Comparison of ENCODE assay signal across 21 cellular contexts in the genomic region with DNA sequence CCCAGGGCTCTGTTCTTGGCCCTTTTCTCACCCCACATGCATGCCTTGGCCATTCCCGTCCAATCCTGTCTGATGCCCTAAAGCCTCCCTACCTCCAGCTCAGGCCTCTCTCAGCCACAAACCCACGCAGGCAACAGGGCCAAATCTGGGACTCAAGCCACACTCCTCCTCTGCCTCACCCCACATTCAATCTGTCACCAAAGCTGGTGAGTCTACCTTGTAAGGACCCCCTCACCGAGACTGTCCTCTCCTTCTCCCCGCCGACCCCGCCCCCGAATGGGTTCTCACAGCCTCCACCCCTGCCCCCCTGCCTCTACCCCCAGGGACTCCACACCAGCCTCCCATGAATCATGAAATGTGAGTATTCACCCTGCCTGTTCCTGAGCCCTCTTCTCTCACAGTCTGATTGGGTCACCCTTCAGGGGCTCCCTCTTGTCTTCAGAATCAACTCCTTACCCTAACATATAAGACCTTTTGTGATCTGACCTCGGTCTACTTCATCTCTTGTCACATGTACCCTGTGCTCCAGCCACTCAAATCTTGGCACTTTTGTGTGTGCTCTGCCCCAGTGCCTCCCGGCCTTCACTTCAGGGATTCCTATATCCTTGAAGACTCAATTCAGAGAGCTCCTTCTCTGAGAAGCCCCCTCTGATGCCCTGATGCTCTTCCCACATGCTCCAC. TPM values are rescaled to one million over a fixed set of nuclear protein-coding genes. Genes with fewer than 3 reads are reported as not detected.
DNase-seq lines count a peak whose midpoint lies in the region; ATAC-seq, FAIRE-seq and TF ChIP-seq lines count a peak whose summit lies in the region.
"Had no signal": no experiment of that assay in that cellular context is flagged by ENCODE, and none has a peak within 500 bp of the region (broad histone marks: within the 10 kb centered on the region; RNA-seq: fewer than 3 reads in every experiment).

No MANE protein-coding gene starts in this region.

- H3K9me3 ChIP-seq in HepG2 (ENCODE audit: low read length) (no peaks in the 10 kb centered on the region), right lobe of liver (no peaks in the 10 kb centered on the region), endodermal cell (ENCODE audit: control insufficient read depth, low read length) (no peaks in the 10 kb centered on the region)

- no peak for TF ChIP-seq POLR2A in HepG2 (IDR thresholded peaks at IDR 0.05; ENCODE audit: insufficient read depth in 1 of 2, low read depth in 2 of 2, low read length in 2 of 2)
- TF ChIP-seq POLR2A in right lobe of liver (IDR thresholded peaks at IDR 0.05), result no peak
- TF ChIP-seq POLR2A in erythroblast (IDR thresholded peaks at IDR 0.05; ENCODE audit: low read length), result no peak

- no peaks in the 10 kb centered on the region for H3K9me3 Mint-ChIP-seq in endodermal cell
- H3K9me3 Mint-ChIP-seq: CD4-positive, alpha-beta memory T cell; T-cell had no signal

- no peak overlapping the region for H3K4me3 Mint-ChIP-seq in endodermal cell
- H3K4me3 Mint-ChIP-seq: CD4-positive, alpha-beta memory T cell; T-cell had no signal

- TF ChIP-seq CTCF in HepG2 (CRISPR knock-in tag; IDR thresholded peaks at IDR 0.05) (no peak), right lobe of liver (IDR thresholded peaks at IDR 0.05) (no peak), endodermal cell (conservative IDR thresholded peaks at IDR 0.05) (no peak)

- H3K4me2 ChIP-seq in HepG2 (ENCODE audit: low read depth, low read length), result no peak overlapping the region
- H3K4me2 ChIP-seq: KMS-11 had no signal

- H3K27me3 ChIP-seq in HepG2 (ENCODE audit: control insufficient read depth in 1 of 2, insufficient read depth in 2 of 2, low read length in 2 of 2), result peaks cover 0 to 13% of the 10 kb centered on the region in 2 experiments; a peak in 3 of 5 replicates
- H3K27me3 ChIP-seq in right lobe of liver, result no peaks in the 10 kb centered on the region
- peaks cover 14% of the 10 kb centered on the region for H3K27me3 ChIP-seq in endodermal cell (ENCODE audit: control insufficient read depth, insufficient read depth, low read length, poor library complexity, severe bottlenecking)

- BruUV-seq in HepG2 (replicated peaks; lab: Mats Ljungman, UMichigan), result no TSS peak

- intact Hi-C loops in HepG2 (cut with micrococcal nuclease; ENCODE audit: unreplicated experiment) (loop anchor here (1.0 to 10.0 kb wide), 2 partner anchors 80 to 239 kb away; a partner anchor contains a TSS), right lobe of liver (cut with DNase I) (loop anchor here in 1 of 2 donors (10.0 kb wide), 1 partner anchor 79 kb away; no protein-coding TSS in a partner anchor)

- no peak for TF ChIP-seq RAD21 in HepG2 (CRISPR knock-in tag; IDR thresholded peaks at IDR 0.05)

- in situ Hi-C loops in HepG2 (cut with HindIII; ENCODE audit: extremely low pct_ligation_motif_present, low pct_unique_long_range_greater_than_20kb), result loop anchor here (10.0 kb wide), 1 partner anchor 239 kb away; a partner anchor contains a TSS

- H3K27ac ChIP-seq in HepG2 (ENCODE audit: extremely low read length, insufficient read depth, low read length) (no peak overlapping the region), right lobe of liver (no peak overlapping the region), endodermal cell (ENCODE audit: low read depth, low read length) (no peak overlapping the region)
- H3K27ac ChIP-seq: KMS-11 had no signal

- POLR2A ChIA-PET in HepG2 (lab: Yijun Ruan, JAX), result interaction anchor here (1.0 to 4.5 kb wide), 9 partner anchors 10 to 105 kb away, joined by 3 to 61 read pairs (median 8); a partner anchor contains a TSS

- 88% methylated on average over 9 of the region's 9 CpGs for WGBS in HepG2 (ENCODE audit: low lambda C conversion rate)
- 82% methylated on average over 9 of the region's 9 CpGs for WGBS in right lobe of liver (ENCODE audit: insufficient coverage, low coverage, low lambda C conversion rate, missing lambda C conversion rate)
- WGBS in endodermal cell (ENCODE audit: insufficient coverage in 1 of 2, insufficient read length in 1 of 2), 2 experiments, result 76 to 95% methylated on average over 4 to 6 of the region's 9 CpGs

- no peaks in the 10 kb centered on the region for H3K36me3 ChIP-seq in HepG2 (replicated peaks in 1 of 2; ENCODE audit: control insufficient read depth in 1 of 2, insufficient read depth in 2 of 2, low read length in 2 of 2)
- H3K36me3 ChIP-seq in right lobe of liver, result no peaks in the 10 kb centered on the region
- H3K36me3 ChIP-seq in endodermal cell (ENCODE audit: control insufficient read depth, insufficient read depth, low read length), result no peaks in the 10 kb centered on the region

- peaks cover 3% of the 10 kb centered on the region for H3K4me1 Mint-ChIP-seq in endodermal cell

- H2AFZ ChIP-seq in HepG2 (ENCODE audit: low read length), result no peak overlapping the region

- H3K27me3 Mint-ChIP-seq in endodermal cell (ENCODE audit: insufficient read depth), result peaks cover 28% of the 10 kb centered on the region

- H4K20me1 ChIP-seq in HepG2 (ENCODE audit: insufficient read depth, low read length), result no peaks in the 10 kb centered on the region

- no peak for FAIRE-seq in HepG2 (lab: Jason Lieb, UNC)
- FAIRE-seq: G401.6, RCC 7860 had no signal

- ATAC-seq in HepG2 (no peak), right lobe of liver (no peak), HG02623 (IDR thresholded peaks at IDR 0.05; ENCODE audit: unreplicated experiment) (no peak)
- ATAC-seq: T-cell had no signal

- no peak overlapping the region for H3K27ac Mint-ChIP-seq in endodermal cell
- H3K27ac Mint-ChIP-seq: T-cell had no signal

- no peak for DNase-seq in HepG2 (ENCODE audit: low spot score)
- DNase-seq in right lobe of liver, result no peak
- DNase-seq in NCI-H226, result peak; percentile 36
- DNase-seq in endodermal cell, result peak; percentile 49
- DNase-seq in erythroblast (lab: John Stamatoyannopoulos, UW), result no peak
- DNase-seq in SKM-1 (lab: John Stamatoyannopoulos, UW; ENCODE audit: unreplicated experiment), result no peak
- DNase-seq: CD4-positive, alpha-beta memory T cell; COR-L47; IMR-90; MV-4-11; NCI-H1105; NCI-H1436 treated with DMSO at 0.1 percent for 48 hours; NCI-H187 treated with DMSO at 0.1 percent for 48 hours; NCI-H2171 treated with DMSO at 0.1 percent for 48 hours; NCI-H524 treated with DMSO at 0.1 percent for 48 hours; NCI-H774; T-cell had no signal

- TF ChIP-seq EP300 in HepG2 (IDR thresholded peaks at IDR 0.05; ENCODE audit: low read depth in 2 of 2, low read length in 2 of 2), result no peak
- TF ChIP-seq EP300 in HepG2 (CRISPR knock-in tag; IDR thresholded peaks at IDR 0.05; ENCODE audit: borderline replicate concordance), result no peak

- CTCF ChIA-PET in HepG2 (lab: Yijun Ruan, JAX; ENCODE audit: low intra/inter-chr PET ratio, low total read pairs), result interaction anchor here (0.8 to 7.0 kb wide), 5 partner anchors 51 to 106 kb away, joined by 3 to 73 read pairs (median 15); a partner anchor contains a TSS

- no peaks in the 10 kb centered on the region for H3K79me2 ChIP-seq in HepG2 (ENCODE audit: insufficient read depth, low read length)

- H3K4me1 ChIP-seq in HepG2 (ENCODE audit: insufficient read depth, low read length), result peaks cover 72% of the 10 kb centered on the region
- H3K4me1 ChIP-seq in right lobe of liver, result no peaks in the 10 kb centered on the region
- H3K4me1 ChIP-seq in endodermal cell (ENCODE audit: control insufficient read depth, insufficient read depth, low read length), result no peaks in the 10 kb centered on the region

- H3K36me3 Mint-ChIP-seq in endodermal cell (ENCODE audit: low read depth), result no peaks in the 10 kb centered on the region
- H3K36me3 Mint-ChIP-seq: CD4-positive, alpha-beta memory T cell; T-cell had no signal

- no peak overlapping the region for H3K4me3 ChIP-seq in HepG2 (replicated peaks in 1 of 3; ENCODE audit: insufficient read depth in 1 of 3, low read depth in 2 of 3, low read length in 3 of 3)
- H3K4me3 ChIP-seq in right lobe of liver, result no peak overlapping the region
- H3K4me3 ChIP-seq in endodermal cell (ENCODE audit: low read length), result no peak overlapping the region

- H3K9ac ChIP-seq in HepG2 (ENCODE audit: insufficient read depth, low read depth, low read length) (no peak overlapping the region), endodermal cell (ENCODE audit: extremely low read depth, low read length, poor library complexity, severe bottlenecking) (no peak overlapping the region)
- H3K9ac ChIP-seq: KMS-11 had no signal

RNA-seq across cellular contexts. Expression of a gene that starts 10.7 kb away (rescaled TPM):
- total RNA-seq in HepG2 (2016; rRNA removed; fragmentation: Illumina TruSeq; extraction: Trizol), result 29.0 and 37.8 TPM in 2 replicates
- 20.7 and 21.2 TPM in 2 replicates for total RNA-seq in HepG2 (2016; cell fraction: cytosol; rRNA removed; fragmentation: Illumina TruSeq; extraction: Trizol; ENCODE audit: low read depth)
- total RNA-seq in HepG2 (2016; cell fraction: insoluble cytoplasmic fraction; rRNA removed; fragmentation: Illumina TruSeq; extraction: Trizol), result 22.9 and 36.8 TPM in 2 replicates
- 65.8 and 69.1 TPM in 2 replicates for total RNA-seq in HepG2 (2016; cell fraction: membrane; rRNA removed; fragmentation: Illumina TruSeq; extraction: Trizol)
- 17.6 and 17.8 TPM in 2 replicates for total RNA-seq in HepG2 (2016; cell fraction: nucleus; rRNA removed; fragmentation: Illumina TruSeq; extraction: Trizol)
- polyA plus RNA-seq in HepG2 (2011; rRNA removed), result 13.9 and 14.7 TPM in 2 replicates
- 14.1 and 17.0 TPM in 2 replicates for polyA plus RNA-seq in HepG2 (2011; cell fraction: cytosol; rRNA removed)
- polyA plus RNA-seq in HepG2 (2011; cell fraction: nucleus; rRNA removed), result 10.9 and 12.1 TPM in 2 replicates
- polyA plus RNA-seq in HepG2 (2012), result 17.9 and 19.9 TPM in 2 replicates
- 26.4 and 26.9 TPM in 2 replicates for polyA plus RNA-seq in HepG2 (2016; cell fraction: cytosol; fragmentation: Illumina TruSeq; extraction: Trizol; ENCODE audit: low read depth)
- 46.7 and 55.1 TPM in 2 replicates for polyA plus RNA-seq in HepG2 (2016; cell fraction: insoluble cytoplasmic fraction; fragmentation: Illumina TruSeq; extraction: Trizol; ENCODE audit: low read depth)
- polyA plus RNA-seq in HepG2 (2016; cell fraction: membrane; fragmentation: Illumina TruSeq; extraction: Trizol; ENCODE audit: low read depth), result 71.4 and 76.4 TPM in 2 replicates
- 43.8 and 45.7 TPM in 2 replicates for polyA plus RNA-seq in HepG2 (2016; cell fraction: nucleus; fragmentation: Illumina TruSeq; extraction: Trizol; ENCODE audit: insufficient read depth, low read depth)
- polyA minus RNA-seq in HepG2 (2011; rRNA and poly(A)+ RNA removed; ENCODE audit: low replicate concordance), result 4.2 and 17.4 TPM in 2 replicates
- 14.9 and 17.2 TPM in 2 replicates for polyA minus RNA-seq in HepG2 (2011; cell fraction: cytosol; rRNA and poly(A)+ RNA removed)
- polyA minus RNA-seq in HepG2 (2011; cell fraction: nucleus; rRNA and poly(A)+ RNA removed), result 5.9 and 6.3 TPM in 2 replicates
- 1 to 10 TPM; 1.1 to 6.0 (median 3.0) TPM for total RNA-seq in right lobe of liver
- 1 to 10 TPM; 3.2 to 5.0 TPM for total RNA-seq in endodermal cell
- 13.5 TPM for polyA plus RNA-seq in endodermal cell (2013, experiment 1 of 2)
- 12.8 TPM for polyA plus RNA-seq in endodermal cell (2013, experiment 2 of 2)
- polyA plus RNA-seq: CD4-positive, alpha-beta memory T cell had no signal

RNA-seq across cellular contexts. Expression of a gene that starts 41.0 kb away (rescaled TPM):
- 27.6 and 50.7 TPM in 2 replicates for total RNA-seq in HepG2 (2016; rRNA removed; fragmentation: Illumina TruSeq; extraction: Trizol)
- total RNA-seq in HepG2 (2016; cell fraction: cytosol; rRNA removed; fragmentation: Illumina TruSeq; extraction: Trizol; ENCODE audit: low read depth), result 41.1 and 41.6 TPM in 2 replicates
- 23.9 and 54.9 TPM in 2 replicates for total RNA-seq in HepG2 (2016; cell fraction: insoluble cytoplasmic fraction; rRNA removed; fragmentation: Illumina TruSeq; extraction: Trizol)
- total RNA-seq in HepG2 (2016; cell fraction: membrane; rRNA removed; fragmentation: Illumina TruSeq; extraction: Trizol), result 44.6 and 48.3 TPM in 2 replicates
- 51.1 and 58.3 TPM in 2 replicates for total RNA-seq in HepG2 (2016; cell fraction: nucleus; rRNA removed; fragmentation: Illumina TruSeq; extraction: Trizol)
- 69.5 TPM in 2 replicates for polyA plus RNA-seq in HepG2 (2011; rRNA removed)
- 20.9 and 26.0 TPM in 2 replicates for polyA plus RNA-seq in HepG2 (2011; cell fraction: cytosol; rRNA removed)
- polyA plus RNA-seq in HepG2 (2011; cell fraction: nucleus; rRNA removed), result 261 and 305 TPM in 2 replicates
- polyA plus RNA-seq in HepG2 (2012), result 56.0 and 70.4 TPM in 2 replicates
- 2.1 and 3.2 TPM in 2 replicates for polyA plus RNA-seq in HepG2 (2016; cell fraction: cytosol; fragmentation: Illumina TruSeq; extraction: Trizol; ENCODE audit: low read depth)
- 25.3 and 28.2 TPM in 2 replicates for polyA plus RNA-seq in HepG2 (2016; cell fraction: insoluble cytoplasmic fraction; fragmentation: Illumina TruSeq; extraction: Trizol; ENCODE audit: low read depth)
- polyA plus RNA-seq in HepG2 (2016; cell fraction: membrane; fragmentation: Illumina TruSeq; extraction: Trizol; ENCODE audit: low read depth), result 10.7 and 10.9 TPM in 2 replicates
- 142 and 147 TPM in 2 replicates for polyA plus RNA-seq in HepG2 (2016; cell fraction: nucleus; fragmentation: Illumina TruSeq; extraction: Trizol; ENCODE audit: insufficient read depth, low read depth)
- 89.8 and 99.9 TPM in 2 replicates for polyA minus RNA-seq in HepG2 (2011; rRNA and poly(A)+ RNA removed; ENCODE audit: low replicate concordance)
- polyA minus RNA-seq in HepG2 (2011; cell fraction: cytosol; rRNA and poly(A)+ RNA removed), result 29.2 and 32.2 TPM in 2 replicates
- 156 and 194 TPM in 2 replicates for polyA minus RNA-seq in HepG2 (2011; cell fraction: nucleus; rRNA and poly(A)+ RNA removed)
- 10 to 100 TPM; 10.1 to 30.9 (median 25.6) TPM for total RNA-seq in right lobe of liver
- total RNA-seq in endodermal cell, result 100 to 1,000 TPM; 112 to 127 TPM
- 54.4 TPM for polyA plus RNA-seq in endodermal cell (2013, experiment 1 of 2)
- polyA plus RNA-seq in endodermal cell (2013, experiment 2 of 2), result 49.1 TPM

RNA-seq across cellular contexts. Expression of a gene that starts 58.4 kb away (rescaled TPM):
- total RNA-seq in HepG2 (2016; rRNA removed; fragmentation: Illumina TruSeq; extraction: Trizol) (0.90 and 1.2 TPM in 2 replicates), right lobe of liver (10 to 100 TPM in 4 of 6 experiments, 1 to 10 TPM in 2; 5.6 to 17.6 (median 11.5) TPM), endodermal cell (1 to 10 TPM; 2.8 to 5.9 TPM)
- 0.26 and 0.30 TPM in 2 replicates for total RNA-seq in HepG2 (2016; cell fraction: cytosol; rRNA removed; fragmentation: Illumina TruSeq; extraction: Trizol; ENCODE audit: low read depth)
- total RNA-seq in HepG2 (2016; cell fraction: insoluble cytoplasmic fraction; rRNA removed; fragmentation: Illumina TruSeq; extraction: Trizol), result 0.76 and 1.4 TPM in 2 replicates
- total RNA-seq in HepG2 (2016; cell fraction: membrane; rRNA removed; fragmentation: Illumina TruSeq; extraction: Trizol), result 0.43 and 1.00 TPM in 2 replicates
- total RNA-seq in HepG2 (2016; cell fraction: nucleus; rRNA removed; fragmentation: Illumina TruSeq; extraction: Trizol), result 2.5 and 3.1 TPM in 2 replicates
- 9.6 and 19.8 TPM in 2 replicates for polyA plus RNA-seq in HepG2 (2011; rRNA removed)
- 2.9 and 4.8 TPM in 2 replicates for polyA plus RNA-seq in HepG2 (2011; cell fraction: cytosol; rRNA removed)
- polyA plus RNA-seq in HepG2 (2011; cell fraction: nucleus; rRNA removed), result 128 and 143 TPM in 2 replicates
- 9.9 and 11.0 TPM in 2 replicates for polyA plus RNA-seq in HepG2 (2012)
- 0.26 and 0.32 TPM in 2 replicates for polyA plus RNA-seq in HepG2 (2016; cell fraction: cytosol; fragmentation: Illumina TruSeq; extraction: Trizol; ENCODE audit: low read depth)
- 1.0 and 2.4 TPM in 2 replicates for polyA plus RNA-seq in HepG2 (2016; cell fraction: insoluble cytoplasmic fraction; fragmentation: Illumina TruSeq; extraction: Trizol; ENCODE audit: low read depth)
- polyA plus RNA-seq in HepG2 (2016; cell fraction: membrane; fragmentation: Illumina TruSeq; extraction: Trizol; ENCODE audit: low read depth), result 0.64 and 0.68 TPM in 2 replicates
- polyA plus RNA-seq in HepG2 (2016; cell fraction: nucleus; fragmentation: Illumina TruSeq; extraction: Trizol; ENCODE audit: insufficient read depth, low read depth), result 13.9 and 14.2 TPM in 2 replicates
- polyA minus RNA-seq in HepG2 (2011; rRNA and poly(A)+ RNA removed; ENCODE audit: low replicate concordance), result 2.4 and 22.5 TPM in 2 replicates
- 5.7 and 10.1 TPM in 2 replicates for polyA minus RNA-seq in HepG2 (2011; cell fraction: cytosol; rRNA and poly(A)+ RNA removed)
- 22.4 and 24.7 TPM in 2 replicates for polyA minus RNA-seq in HepG2 (2011; cell fraction: nucleus; rRNA and poly(A)+ RNA removed)
- 13.0 TPM for polyA plus RNA-seq in endodermal cell (2013, experiment 1 of 2)
- polyA plus RNA-seq in endodermal cell (2013, experiment 2 of 2), result 12.7 TPM
- total RNA-seq: IMR-90 had no signal
- polyA plus RNA-seq: CD4-positive, alpha-beta memory T cell; IMR-90 had no signal

Comparison
In these comparisons a context has a peak if more than half of its experiments do, and no peak if none do; other contexts are left out.
1. DNase-seq: peak in NCI-H226 (single experiment) and endodermal cell (single experiment); none in HepG2 (single experiment), right lobe of liver (0 of 3), erythroblast (0 of 2) and SKM-1 (single experiment).